1 cellular context compared by ENCODE assay signal in genomic region chr19:58305932-58306323, GRCh38.
TF ChIP-seq lines count a peak whose summit lies in the region.

No MANE protein-coding gene starts in this region.

TF ChIP-seq in K562, 482 proteins besides CTCF, POLR2A, EP300 and RAD21:
- no peak for TF ChIP-seq RBFOX2 (IDR thresholded peaks at IDR 0.05; ENCODE audit: low read depth, low read length)
- TF ChIP-seq, protein P1, sequence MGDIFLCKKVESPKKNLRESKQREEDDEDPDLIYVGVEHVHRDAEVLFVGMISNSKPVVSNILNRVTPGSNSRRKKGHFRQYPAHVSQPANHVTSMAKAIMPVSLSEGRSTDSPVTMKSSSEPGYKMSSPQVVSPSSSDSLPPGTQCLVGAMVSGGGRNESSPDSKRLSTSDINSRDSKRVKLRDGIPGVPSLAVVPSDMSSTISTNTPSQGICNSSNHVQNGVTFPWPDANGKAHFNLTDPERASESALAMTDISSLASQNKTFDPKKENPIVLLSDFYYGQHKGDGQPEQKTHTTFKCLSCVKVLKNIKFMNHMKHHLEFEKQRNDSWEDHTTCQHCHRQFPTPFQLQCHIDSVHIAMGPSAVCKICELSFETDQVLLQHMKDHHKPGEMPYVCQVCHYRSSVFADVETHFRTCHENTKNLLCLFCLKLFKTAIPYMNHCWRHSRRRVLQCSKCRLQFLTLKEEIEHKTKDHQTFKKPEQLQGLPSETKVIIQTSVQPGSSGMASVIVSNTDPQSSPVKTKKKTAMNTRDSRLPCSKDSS (IDR thresholded peaks at IDR 0.05; ENCODE audit: low read depth, partially characterized antibody) = peak; percentile 40
- TF ChIP-seq TRIM24 (IDR thresholded peaks at IDR 0.05) = 0 out of 4 replicates have a peak, but pooled peaks of 1 of the 2 experiments have one; percentile 3
- TF ChIP-seq ZNF41 (CRISPR knock-in tag; conservative IDR thresholded peaks at IDR 0.05) = no peak
- TF ChIP-seq TCF3 (CRISPR knock-in tag; IDR thresholded peaks at IDR 0.05) = 0 out of 2 replicates have a peak, but pooled peaks have one; percentile 1
- TF ChIP-seq SREBF2 (CRISPR knock-in tag; IDR thresholded peaks at IDR 0.05) = 0 out of 2 replicates have a peak, but pooled peaks have one; percentile 80
TF ChIP-seq in K562: peak in this region for 4.
